ENCODE assay signal across 8 cellular contexts in the genomic region with DNA sequence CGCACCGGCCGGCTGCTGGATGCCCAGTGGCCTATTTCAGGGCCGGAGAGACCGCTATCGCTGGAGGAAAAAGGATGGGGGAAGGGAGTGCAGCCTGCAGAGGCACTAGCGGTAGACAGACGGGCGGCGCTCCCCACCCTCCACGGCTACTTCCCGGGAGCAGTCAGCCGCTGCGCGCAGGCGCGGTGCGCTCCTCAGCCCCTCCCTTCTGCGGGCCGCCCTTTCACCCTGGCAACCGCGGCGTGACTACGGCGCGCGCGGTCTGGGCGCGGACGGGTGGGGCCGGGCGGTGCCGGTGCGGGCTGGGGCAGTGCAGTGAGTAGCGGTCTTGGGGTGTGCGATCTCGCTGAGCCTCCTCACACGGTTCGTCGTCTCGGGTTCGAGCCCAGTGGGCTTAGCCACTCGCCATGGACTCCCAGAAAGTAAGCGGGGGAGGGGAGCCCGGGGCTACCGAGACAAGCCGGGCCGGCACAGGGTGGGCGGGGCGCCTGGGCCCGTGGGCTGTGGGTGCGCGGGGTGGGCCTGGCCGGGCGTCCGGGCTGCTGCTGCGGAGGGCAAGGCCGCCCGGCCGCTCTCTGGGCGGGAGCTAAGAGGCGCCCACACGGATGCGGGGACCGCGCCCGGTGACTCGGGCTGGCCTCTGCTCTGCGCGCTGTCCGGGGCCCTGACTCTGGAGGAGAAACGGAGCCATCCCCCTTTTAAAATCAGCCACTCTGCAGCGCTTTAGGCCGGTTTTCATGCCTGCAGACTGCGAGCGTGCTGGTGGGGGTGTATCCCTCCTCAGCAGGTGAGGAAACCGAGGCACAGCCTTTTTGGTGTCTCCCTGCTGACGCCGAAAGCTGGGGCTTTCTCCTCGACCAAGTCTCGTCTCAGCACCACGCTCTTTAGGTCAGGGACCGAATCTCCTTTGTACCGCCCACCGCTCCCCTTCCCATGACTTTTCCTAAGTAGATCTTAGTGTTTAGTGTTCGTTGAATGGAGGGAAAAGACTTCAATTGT.
DNase-seq lines count a peak whose midpoint lies in the region; ATAC-seq lines count a peak whose summit lies in the region.

A gene (plus strand): TSS at position 221 of the 999 bp plus-strand sequence. CDS start 187 bp downstream, at position 408.

- no peaks in the 10 kb centered on the region for H3K9me3 ChIP-seq in NT2/D1 (ENCODE audit: insufficient read depth, low read length)

- peak within 1 kb of the TSS; percentile 78 for H3K4me3 ChIP-seq in NT2/D1 (ENCODE audit: insufficient read length, low read depth)

- peak within 1 kb of the TSS; percentile 92 for H3K9ac ChIP-seq in NT2/D1 (ENCODE audit: insufficient read length, low read depth)

- H3K4me1 ChIP-seq in NT2/D1 (ENCODE audit: insufficient read depth, insufficient read length), result no peaks in the 10 kb centered on the region

- H3K27me3 ChIP-seq in NT2/D1 (ENCODE audit: insufficient read depth, insufficient read length), result no peaks in the 10 kb centered on the region

- DNase-seq in DMS 273 (lab: John Stamatoyannopoulos, UW; ENCODE audit: unreplicated experiment), result peak; percentile 97
- DNase-seq in HUDEP-2 (lab: John Stamatoyannopoulos, UW; ENCODE audit: unreplicated experiment in 76 of 76), result peak in 75 of 76 experiments; percentile 32 to 94 (median 88)
- peak; percentile 86 for DNase-seq in NT2/D1 (ENCODE audit: low read depth, low spot score)
- DNase-seq in activated CD8-positive, alpha-beta memory T cell treated with anti-CD3 and anti-CD28 coated beads, Interleukin-2, amount 50 U/mL, for 4 hours, result peak; percentile 73
- peak; percentile 69 for DNase-seq in epidermal melanocyte (ENCODE audit: insufficient read length, low spot score)
- DNase-seq in middle frontal gyrus (ENCODE audit: extremely low spot score, low spot score), result peak; percentile 86
- DNase-seq in stimulated activated CD8-positive, alpha-beta memory T cell treated with anti-CD3 and anti-CD28 coated beads, Interleukin-2, amount 100 ng/mL, for 48 hours (ENCODE audit: low read depth in 2 of 2), result peak; percentile 78 to 80

- ATAC-seq in GM21423 (IDR thresholded peaks at IDR 0.05; ENCODE audit: unreplicated experiment), result peak; percentile 94

- H3K36me3 ChIP-seq in NT2/D1 (ENCODE audit: insufficient read depth, insufficient read length, low read length), result no peaks in the 10 kb centered on the region

Comparison
In these comparisons a context has a peak if more than half of its experiments do, and no peak if none do; other contexts are left out.
1. Peak in every context shown above with its lines: DNase-seq, ATAC-seq and H3K4me3 ChIP-seq.